Comparison of ENCODE assay signal across 1 cellular context in the genomic region with DNA sequence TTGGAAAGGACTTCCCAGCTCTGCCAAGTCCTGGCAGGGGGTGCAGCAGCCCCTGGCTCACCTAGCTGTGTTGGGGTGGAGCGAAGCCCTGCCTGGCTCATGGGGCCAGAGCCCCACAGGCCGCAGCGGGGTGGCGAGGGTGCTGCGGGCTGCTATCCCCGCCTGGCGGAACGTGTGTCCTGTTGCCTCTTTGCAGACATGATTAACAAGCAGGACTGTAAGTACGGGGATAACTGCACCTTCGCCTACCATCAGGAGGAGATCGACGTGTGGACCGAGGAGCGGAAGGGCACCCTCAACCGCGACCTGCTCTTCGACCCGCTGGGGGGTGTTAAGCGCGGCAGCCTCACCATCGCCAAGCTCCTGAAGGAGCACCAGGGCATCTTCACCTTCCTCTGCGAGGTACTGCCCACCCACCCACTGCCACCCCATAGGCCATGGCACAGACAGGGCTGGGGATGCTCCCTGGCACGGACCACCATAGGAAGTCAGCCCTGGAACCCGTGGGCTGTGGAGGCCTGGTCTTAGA.
TF ChIP-seq lines count a peak whose summit lies in the region.

No MANE protein-coding gene starts in this region.

TF ChIP-seq in K562, 482 proteins besides CTCF, POLR2A, EP300 and RAD21:
- TF ChIP-seq POLR2G (IDR thresholded peaks at IDR 0.05; ENCODE audit: low read depth, low read length), result peak; percentile 42; the same call in 1 of the 2 replicates
- TF ChIP-seq GTF2F1 (IDR thresholded peaks at IDR 0.05; ENCODE audit: low read depth, low read length), result no peak
- no peak for TF ChIP-seq SRF (CRISPR knock-in tag; IDR thresholded peaks at IDR 0.05)
